Comparison of ENCODE assay signal across 10 cellular contexts in genomic region chr20:46562009-46562372, GRCh38. TPM values are rescaled to one million over a fixed set of nuclear protein-coding genes. Genes with fewer than 3 reads are reported as not detected.
DNase-seq lines count a peak whose midpoint lies in the region; ATAC-seq and TF ChIP-seq lines count a peak whose summit lies in the region.
"Had no signal": no experiment of that assay in that cellular context is flagged by ENCODE, and none has a peak within 500 bp of the region (broad histone marks: within the 10 kb centered on the region; RNA-seq: fewer than 3 reads in every experiment).

No MANE protein-coding gene starts in this region.

- H3K36me3 ChIP-seq in GM23338 (ENCODE audit: insufficient read depth) (no peaks in the 10 kb centered on the region), Peyer's patch (no peaks in the 10 kb centered on the region), iPS-18a (ENCODE audit: control insufficient read depth, low read depth, low read length) (no peaks in the 10 kb centered on the region), stomach (no peaks in the 10 kb centered on the region)

- peaks cover 11% of the 10 kb centered on the region; the same call in 1 of the 3 replicates for H3K4me1 Mint-ChIP-seq in GM23338
- H3K4me1 Mint-ChIP-seq: neural crest cell had no signal

- no peaks in the 10 kb centered on the region; the same call in 2 of the 3 replicates for H3K36me3 Mint-ChIP-seq in GM23338 (ENCODE audit: low read depth)

- H3K4me3 Mint-ChIP-seq in GM23338, result no peak overlapping the region
- H3K4me3 Mint-ChIP-seq: neural crest cell had no signal

- H3K4me3 ChIP-seq in GM23338 (peak overlapping the region; percentile 46; the same call in 1 of the 2 replicates), Peyer's patch (peak overlapping the region in 3 of 4 donors; percentile 2 to 34 (median 27)), iPS-18a (ENCODE audit: low read length) (peak overlapping the region; percentile 50), stomach (peak overlapping the region; percentile 22 to 40 (median 36))

- DNase-seq in GM23338 (ENCODE audit: low spot score), result no peak
- DNase-seq in Peyer's patch, result no peak
- no peak for DNase-seq in stomach
- no peak for DNase-seq in Kasumi-1 (lab: John Stamatoyannopoulos, UW)

- H3K9me2 ChIP-seq in GM23338 (ENCODE audit: insufficient read depth), result no peaks in the 10 kb centered on the region

- H3K27ac ChIP-seq in GM23338 (ENCODE audit: low read depth) (no peak overlapping the region), Peyer's patch (no peak overlapping the region), iPS-18a (ENCODE audit: low read length) (no peak overlapping the region), stomach (peak overlapping the region in 3 of 5 donors; percentile 47 to 63 (median 50))

- H3K9me3 ChIP-seq in Peyer's patch (no peaks in the 10 kb centered on the region), iPS-18a (ENCODE audit: control insufficient read depth, low read depth, low read length) (no peaks in the 10 kb centered on the region), stomach (no peaks in the 10 kb centered on the region)

- peak overlapping the region; percentile 79 for H2AFZ ChIP-seq in GM23338

- peak overlapping the region; percentile 72; the same call in 1 of the 2 replicates for H3K4me2 ChIP-seq in GM23338

- no peak for ATAC-seq in GM23338
- no peak for ATAC-seq in HG03457 (IDR thresholded peaks at IDR 0.05; ENCODE audit: unreplicated experiment)
- no peak for ATAC-seq in HG02938 (IDR thresholded peaks at IDR 0.05; ENCODE audit: unreplicated experiment)
- no peak for ATAC-seq in GM21526 (IDR thresholded peaks at IDR 0.05; ENCODE audit: low FRiP score, unreplicated experiment)

- H3K9ac ChIP-seq in iPS-18a (ENCODE audit: low read length), result no peak overlapping the region

- no peaks in the 10 kb centered on the region for H3K9me3 Mint-ChIP-seq in GM23338
- H3K9me3 Mint-ChIP-seq: neural crest cell had no signal

- no peak overlapping the region for H3K27ac Mint-ChIP-seq in GM23338

- intact Hi-C loops in stomach (cut with DNase I; ENCODE audit: low total_unique reads), result no loop called here

- H3K4me1 ChIP-seq in GM23338 (ENCODE audit: insufficient read depth), result peaks cover 20% of the 10 kb centered on the region; the same call in 1 of the 2 replicates
- H3K4me1 ChIP-seq in Peyer's patch, result no peaks in the 10 kb centered on the region
- H3K4me1 ChIP-seq in iPS-18a (ENCODE audit: control insufficient read depth, low read depth, low read length), result peaks cover 10% of the 10 kb centered on the region
- peaks cover 4 to 23% (median 16%) of the 10 kb centered on the region in 4 donors for H3K4me1 ChIP-seq in stomach

- H3F3A ChIP-seq in GM23338 (replicated peaks; ENCODE audit: low read depth), result no peaks in the 10 kb centered on the region

- TF ChIP-seq EP300 in stomach (IDR thresholded peaks at IDR 0.05), result no peak

- WGBS in stomach, 5 donors, result 43 to 56% (median 51%) methylated on average over 5 of the region's 5 CpGs

- no peaks in the 10 kb centered on the region for H4K20me1 ChIP-seq in GM23338 (replicated peaks; ENCODE audit: insufficient read depth)

- no peak for TF ChIP-seq CTCF in GM23338 (conservative IDR thresholded peaks at IDR 0.05; ENCODE audit: low read depth in 2 of 2)
- no peak for TF ChIP-seq CTCF in Peyer's patch (IDR thresholded peaks at IDR 0.05)
- TF ChIP-seq CTCF in stomach (IDR thresholded peaks at IDR 0.05), result no peak

- H3K79me2 ChIP-seq in GM23338 (replicated peaks; ENCODE audit: insufficient read depth), result no peaks in the 10 kb centered on the region

- TF ChIP-seq POLR2A in Peyer's patch (IDR thresholded peaks at IDR 0.05) (no peak), stomach (IDR thresholded peaks at IDR 0.05) (no peak)

- no peaks in the 10 kb centered on the region for H3K27me3 ChIP-seq in GM23338 (ENCODE audit: insufficient read depth)
- no peaks in the 10 kb centered on the region for H3K27me3 ChIP-seq in Peyer's patch
- no peaks in the 10 kb centered on the region for H3K27me3 ChIP-seq in iPS-18a (ENCODE audit: control insufficient read depth, insufficient read depth, low read length)
- H3K27me3 ChIP-seq in stomach, result no peaks in the 10 kb centered on the region

- peaks cover 2% of the 10 kb centered on the region for H3K27me3 Mint-ChIP-seq in GM23338 (ENCODE audit: insufficient read depth, low read depth, poor library complexity)

TF ChIP-seq in GM23338, 12 proteins besides CTCF, POLR2A, EP300 and RAD21 (continues in another document):
- TF ChIP-seq REST (IDR thresholded peaks at IDR 0.05; ENCODE audit: unreplicated experiment), result no peak
- TF ChIP-seq CREB1 (CRISPR knock-in tag; IDR thresholded peaks at IDR 0.05; ENCODE audit: low read depth), result no peak
- TF ChIP-seq EZH2 (IDR thresholded peaks at IDR 0.05; ENCODE audit: low read depth, unreplicated experiment), result no peak
- TF ChIP-seq JUNB (IDR thresholded peaks at IDR 0.05; ENCODE audit: unreplicated experiment), result no peak
- TF ChIP-seq ETS1 (IDR thresholded peaks at IDR 0.05), result no peak
- no peak for TF ChIP-seq ZNF331 (CRISPR knock-in tag; IDR thresholded peaks at IDR 0.05; ENCODE audit: low read depth)

RNA-seq across cellular contexts. Expression of gene OCSTAMP, which starts 11.5 kb away (rescaled TPM):
- 0.45 TPM in 1 of 2 replicates, not detected in the other for total RNA-seq in GM23338 (2014; rRNA removed; shearing (Covaris generic))
- 0.32 TPM in 1 of 2 replicates, not detected in the other for polyA plus RNA-seq in GM23338 (2016; fragmentation: Nextera tagmentation; extraction: Ambion mirVana)
- total RNA-seq in Peyer's patch, result not detected
- total RNA-seq in stomach, result not detected
- polyA plus RNA-seq in stomach, result not detected
- total RNA-seq: dermis blood vessel endothelial cell had no signal

RNA-seq across cellular contexts. Expression of gene ZNF334, which starts 48.6 kb away (rescaled TPM):
- 15.2 and 19.1 TPM in 2 replicates for total RNA-seq in GM23338 (2014; rRNA removed; shearing (Covaris generic))
- polyA plus RNA-seq in GM23338 (2016; fragmentation: Nextera tagmentation; extraction: Ambion mirVana) (7.9 and 12.4 TPM in 2 replicates), stomach (1 to 10 TPM; 1.6 to 4.4 (median 2.0) TPM)
- total RNA-seq in Peyer's patch (10 to 100 TPM in 1 of 4 donors, 1 to 10 TPM in 3; 4.4 to 19.8 (median 6.2) TPM), stomach (10 to 100 TPM in 2 of 5 donors, 1 to 10 TPM in 3; 1.4 to 12.8 (median 5.4) TPM)

Comparison
In these comparisons a context has a peak if more than half of its experiments do, and no peak if none do; other contexts are left out.
1. H3K27ac ChIP-seq: peak in stomach (3 of 5); none in GM23338 (single experiment), Peyer's patch (0 of 4) and iPS-18a (single experiment).
2. Peak in every context shown above with its lines, with median percentiles within 50 percentile points of each other: H3K4me3 ChIP-seq.